In genomic region chr11:99037057-99037456, GRCh38 we compare ENCODE assay signal across 4 cellular contexts. TPM values are rescaled to one million over a fixed set of nuclear protein-coding genes. Genes with fewer than 3 reads are reported as not detected.
"Had no signal": no experiment of that assay in that cellular context is flagged by ENCODE, and none has a peak within 500 bp of the region (broad histone marks: within the 10 kb centered on the region; RNA-seq: fewer than 3 reads in every experiment).

No MANE protein-coding gene starts in this region.

- H3K4me3 ChIP-seq: GM12878 had no signal

- DNase-seq: GDM1, GF-D8 had no signal

RNA-seq across cellular contexts. Expression of gene CNTN5, which starts 16.3 kb away (rescaled TPM):
- total RNA-seq: G401, GM12878 had no signal
